In the genomic region with DNA sequence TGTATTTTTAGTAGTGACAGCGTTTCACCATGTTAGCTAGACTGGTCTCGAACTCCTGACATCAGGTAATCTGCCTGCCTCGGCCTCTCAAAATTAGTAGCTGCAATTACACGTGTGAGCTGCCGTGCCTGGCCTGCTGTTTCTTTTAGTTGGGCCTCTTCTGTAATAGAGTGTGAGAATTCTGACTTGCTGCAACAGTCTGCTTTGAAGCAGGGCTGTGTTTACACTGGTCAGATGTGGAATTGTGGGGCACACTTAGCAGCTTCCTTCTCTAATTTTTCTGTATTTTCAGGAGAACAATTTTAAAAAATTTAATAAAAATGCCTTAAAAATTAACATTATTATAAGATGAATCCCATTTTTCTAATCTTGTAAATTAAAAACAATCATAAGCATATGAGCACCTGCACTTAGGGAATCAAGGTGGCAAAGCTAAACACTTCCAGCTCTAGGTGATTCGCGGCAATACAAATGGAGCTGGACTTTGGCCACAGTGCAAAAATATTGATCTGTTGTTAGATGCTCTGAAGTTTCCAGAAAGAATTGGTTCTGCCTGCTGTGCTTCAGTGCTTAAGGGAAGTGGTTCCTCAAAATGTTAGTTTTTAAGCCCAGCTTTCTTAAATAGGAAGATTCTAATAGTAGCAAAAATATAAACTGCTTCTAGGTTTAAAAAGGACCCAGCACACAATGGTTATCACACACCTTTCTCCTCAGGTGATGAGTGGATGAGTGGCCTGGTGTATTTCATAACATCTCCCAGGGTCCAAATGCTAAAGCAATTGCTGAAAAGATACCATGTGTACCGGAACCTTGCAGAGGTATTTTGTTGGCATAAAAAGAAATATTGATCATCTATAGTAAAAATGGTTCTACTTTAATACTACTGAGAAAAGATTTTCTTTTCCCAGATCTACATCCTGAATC, we compare ENCODE assay signal across 28 cellular contexts.
"Had no signal": no experiment of that assay in that cellular context is flagged by ENCODE, and none has a peak within 500 bp of the region (broad histone marks: within the 10 kb centered on the region; RNA-seq: fewer than 3 reads in every experiment).

No MANE protein-coding gene starts in this region.

- H3K36me3 ChIP-seq: brain microvascular endothelial cell, prostate gland, stomach, tibial nerve, uterus had no signal

- DNase-seq: activated B cell treated with CpG ODN at 0.5 μM for 24 hours; activated CD4-positive, alpha-beta T cell treated with anti-CD3 and anti-CD28 coated beads, Interleukin-2, amount 50 U/mL, for 1 hour; activated CD8-positive, alpha-beta T cell treated with anti-CD3 and anti-CD28 coated beads for 36 hours; activated naive CD8-positive, alpha-beta T cell treated with anti-CD3 and anti-CD28 coated beads, Interleukin-2, amount 50 U/mL, for 24 hours; activated T-cell treated with anti-CD3 and anti-CD28 coated beads, Interleukin-2, amount 50 U/mL, for 48 hours; amygdala; brain microvascular endothelial cell; cortex of kidney; foreskin fibroblast; head of caudate nucleus; hippocampal formation; immature natural killer cell; mucosa of descending colon; retina; stimulated activated CD4-positive, alpha-beta T cell treated with anti-CD3 and anti-CD28 coated beads, Interleukin-15, amount 100 ng/mL, for 24 hours; stimulated activated CD4-positive, alpha-beta T cell treated with anti-CD3 and anti-CD28 coated beads, Interleukin-2, amount 100 ng/mL, for 24 hours; stimulated activated naive B cell treated with anti-CD40 and anti-IgM and Interleukin-4, amounts not matched to agents 10 μg/mL and 1 μg/mL and 100 μg/mL, for 72 hours; stomach; T-helper 17 cell; T1000; uterus had no signal

- H3K27ac Mint-ChIP-seq: activated B cell treated with CpG ODN at 0.5 μM for 24 hours; activated CD8-positive, alpha-beta T cell treated with anti-CD3 and anti-CD28 coated beads for 36 hours; activated naive CD4-positive, alpha-beta T cell treated with anti-CD3 and anti-CD28 coated beads, Interleukin-2, amount 50 U/mL, for 24 hours; activated naive CD8-positive, alpha-beta T cell treated with anti-CD3 and anti-CD28 coated beads, Interleukin-2, amount 50 U/mL, for 24 hours; activated T-helper 2 cell treated with anti-CD3 and anti-CD28 coated beads, Interferon-gamma antibody, Interleukin-2, Interleukin-4, amounts not matched to agents 10 μg/mL and 5 μg/mL and 100 μg/mL, durations not matched to agents 14 hours and 24 hours and 36 hours; immature natural killer cell; nephron; stimulated activated naive B cell treated with anti-CD40 and anti-IgM and Interleukin-4, amounts not matched to agents 10 μg/mL and 1 μg/mL and 100 μg/mL, for 72 hours; T-helper 17 cell had no signal

- ATAC-seq: activated CD8-positive, alpha-beta T cell treated with anti-CD3 and anti-CD28 coated beads for 36 hours; activated naive CD8-positive, alpha-beta T cell treated with anti-CD3 and anti-CD28 coated beads, Interleukin-2, amount 50 U/mL, for 24 hours; esophagus mucosa; mucosa of descending colon; stimulated activated naive B cell treated with anti-CD40 and anti-IgM and Interleukin-4, amounts not matched to agents 10 μg/mL and 1 μg/mL and 100 μg/mL, for 72 hours; T-helper 17 cell had no signal

- H3K4me3 Mint-ChIP-seq: activated B cell treated with CpG ODN at 0.5 μM for 24 hours; activated CD8-positive, alpha-beta T cell treated with anti-CD3 and anti-CD28 coated beads for 36 hours; activated naive CD4-positive, alpha-beta T cell treated with anti-CD3 and anti-CD28 coated beads, Interleukin-2, amount 50 U/mL, for 24 hours; activated naive CD8-positive, alpha-beta T cell treated with anti-CD3 and anti-CD28 coated beads, Interleukin-2, amount 50 U/mL, for 24 hours; immature natural killer cell; nephron; T-helper 17 cell had no signal

- H3K27me3 Mint-ChIP-seq: activated B cell treated with CpG ODN at 0.5 μM for 24 hours; stimulated activated naive B cell treated with anti-CD40 and anti-IgM and Interleukin-4, amounts not matched to agents 10 μg/mL and 1 μg/mL and 100 μg/mL, for 72 hours; T-helper 17 cell had no signal

- H3K9me3 Mint-ChIP-seq: activated B cell treated with CpG ODN at 0.5 μM for 24 hours; activated CD8-positive, alpha-beta T cell treated with anti-CD3 and anti-CD28 coated beads for 36 hours; activated naive CD4-positive, alpha-beta T cell treated with anti-CD3 and anti-CD28 coated beads, Interleukin-2, amount 50 U/mL, for 24 hours; activated naive CD8-positive, alpha-beta T cell treated with anti-CD3 and anti-CD28 coated beads, Interleukin-2, amount 50 U/mL, for 24 hours; activated T-helper 2 cell treated with anti-CD3 and anti-CD28 coated beads, Interferon-gamma antibody, Interleukin-2, Interleukin-4, amounts not matched to agents 10 μg/mL and 5 μg/mL and 100 μg/mL, durations not matched to agents 14 hours and 24 hours and 36 hours; immature natural killer cell; nephron; stimulated activated naive B cell treated with anti-CD40 and anti-IgM and Interleukin-4, amounts not matched to agents 10 μg/mL and 1 μg/mL and 100 μg/mL, for 72 hours had no signal

- H3K4me1 ChIP-seq: prostate gland, stomach, tibial nerve, uterus had no signal

- H3K4me1 Mint-ChIP-seq: activated B cell treated with CpG ODN at 0.5 μM for 24 hours; activated naive CD4-positive, alpha-beta T cell treated with anti-CD3 and anti-CD28 coated beads, Interleukin-2, amount 50 U/mL, for 24 hours; activated naive CD8-positive, alpha-beta T cell treated with anti-CD3 and anti-CD28 coated beads, Interleukin-2, amount 50 U/mL, for 24 hours; immature natural killer cell; stimulated activated naive B cell treated with anti-CD40 and anti-IgM and Interleukin-4, amounts not matched to agents 10 μg/mL and 1 μg/mL and 100 μg/mL, for 72 hours; T-helper 17 cell had no signal

- H3K9me3 ChIP-seq: mucosa of descending colon, prostate gland, stomach, tibial nerve, uterus had no signal

- FAIRE-seq: endothelial cell of umbilical vein had no signal

- H3K27ac ChIP-seq: brain microvascular endothelial cell, prostate gland, stomach, tibial nerve, uterus had no signal

- H3K27me3 ChIP-seq: brain microvascular endothelial cell, stomach, tibial nerve, uterus had no signal

- H3K36me3 Mint-ChIP-seq: activated naive CD4-positive, alpha-beta T cell treated with anti-CD3 and anti-CD28 coated beads, Interleukin-2, amount 50 U/mL, for 24 hours; immature natural killer cell; stimulated activated naive B cell treated with anti-CD40 and anti-IgM and Interleukin-4, amounts not matched to agents 10 μg/mL and 1 μg/mL and 100 μg/mL, for 72 hours had no signal

- H3K4me3 ChIP-seq: mucosa of descending colon, prostate gland, stomach, tibial nerve, uterus had no signal
